1 cellular context compared by ENCODE assay signal in the genomic region with DNA sequence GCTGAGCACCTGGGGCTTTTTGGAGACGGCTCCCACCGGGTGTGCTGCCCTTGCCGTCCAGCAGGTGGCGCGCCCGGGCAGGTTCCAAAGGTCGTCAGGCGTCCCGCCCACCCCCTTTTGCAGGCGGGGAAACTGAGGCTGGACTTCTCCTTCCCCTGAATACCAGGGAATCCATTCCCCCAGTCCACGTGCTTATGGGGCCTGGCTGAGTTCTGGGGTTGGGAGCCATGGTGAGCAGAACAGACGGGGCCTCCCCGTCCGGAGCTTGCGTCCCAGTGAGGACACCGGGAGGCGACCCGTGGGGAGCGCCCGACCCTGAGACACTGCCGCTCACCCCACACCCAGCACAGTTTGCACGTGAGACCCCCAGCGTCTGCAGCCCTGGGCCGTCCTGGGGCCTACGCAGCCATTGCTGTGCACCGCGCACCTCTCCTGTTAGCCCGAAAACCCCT.
TF ChIP-seq lines count a peak whose summit lies in the region.

No MANE protein-coding gene starts in this region.

TF ChIP-seq in HepG2, 621 proteins besides CTCF, POLR2A, EP300 and RAD21 (continued from another document and continues in another):
- TF ChIP-seq, protein P1, sequence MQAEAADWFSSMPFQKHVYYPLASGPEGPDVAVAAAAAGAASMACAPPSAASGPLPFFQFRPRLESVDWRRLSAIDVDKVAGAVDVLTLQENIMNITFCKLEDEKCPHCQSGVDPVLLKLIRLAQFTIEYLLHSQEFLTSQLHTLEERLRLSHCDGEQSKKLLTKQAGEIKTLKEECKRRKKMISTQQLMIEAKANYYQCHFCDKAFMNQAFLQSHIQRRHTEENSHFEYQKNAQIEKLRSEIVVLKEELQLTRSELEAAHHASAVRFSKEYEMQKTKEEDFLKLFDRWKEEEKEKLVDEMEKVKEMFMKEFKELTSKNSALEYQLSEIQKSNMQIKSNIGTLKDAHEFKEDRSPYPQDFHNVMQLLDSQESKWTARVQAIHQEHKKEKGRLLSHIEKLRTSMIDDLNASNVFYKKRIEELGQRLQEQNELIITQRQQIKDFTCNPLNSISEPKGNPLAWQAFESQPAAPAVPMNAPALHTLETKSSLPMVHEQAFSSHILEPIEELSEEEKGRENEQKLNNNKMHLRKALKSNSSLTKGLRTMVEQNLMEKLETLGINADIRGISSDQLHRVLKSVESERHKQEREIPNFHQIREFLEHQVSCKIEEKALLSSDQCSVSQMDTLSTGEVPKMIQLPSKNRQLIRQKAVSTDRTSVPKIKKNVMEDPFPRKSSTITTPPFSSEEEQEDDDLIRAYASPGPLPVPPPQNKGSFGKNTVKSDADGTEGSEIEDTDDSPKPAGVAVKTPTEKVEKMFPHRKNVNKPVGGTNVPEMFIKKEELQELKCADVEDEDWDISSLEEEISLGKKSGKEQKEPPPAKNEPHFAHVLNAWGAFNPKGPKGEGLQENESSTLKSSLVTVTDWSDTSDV (CRISPR knock-in tag; IDR thresholded peaks at IDR 0.05): 0 out of 2 replicates have a peak, but pooled peaks have one; percentile 48
- TF ChIP-seq TBX2 (CRISPR knock-in tag; IDR thresholded peaks at IDR 0.05; ENCODE audit: borderline replicate concordance) (0 out of 2 replicates have a peak, but pooled peaks have one; percentile 38), SOX6 (IDR thresholded peaks at IDR 0.05) (no peak), SOX6 (CRISPR knock-in tag; IDR thresholded peaks at IDR 0.05) (peak; percentile 41), ZNF331 (CRISPR knock-in tag; IDR thresholded peaks at IDR 0.05) (peak; percentile 38; the same call in 1 of the 2 replicates), MTA1 (CRISPR knock-in tag; IDR thresholded peaks at IDR 0.05; ENCODE audit: borderline replicate concordance) (peak; percentile 94), CHD4 (IDR thresholded peaks at IDR 0.05; ENCODE audit: borderline replicate concordance, low read length) (peak; percentile 81; the same call in 1 of the 2 replicates), DPF2 (CRISPR knock-in tag; IDR thresholded peaks at IDR 0.05; ENCODE audit: borderline replicate concordance, low read depth) (peak; percentile 64; the same call in 1 of the 2 replicates), ZIK1 (CRISPR knock-in tag; IDR thresholded peaks at IDR 0.05; ENCODE audit: borderline replicate concordance, low read depth) (0 out of 2 replicates have a peak, but pooled peaks have one; percentile 57), SMC3 (IDR thresholded peaks at IDR 0.05; ENCODE audit: low read length) (no peak; the same call in 1 of the 2 replicates), YEATS2 (CRISPR knock-in tag; IDR thresholded peaks at IDR 0.05; ENCODE audit: borderline replicate concordance) (peak; percentile 51; the same call in 1 of the 2 replicates), ZNF678 (CRISPR knock-in tag; IDR thresholded peaks at IDR 0.05) (peak; percentile 63; the same call in 1 of the 2 replicates), ZBTB8A (CRISPR knock-in tag; IDR thresholded peaks at IDR 0.05; ENCODE audit: borderline replicate concordance, low read depth) (0 out of 2 replicates have a peak, but pooled peaks have one; percentile 43), RXRA (CRISPR knock-in tag; IDR thresholded peaks at IDR 0.05) (peak; percentile 33; the same call in 1 of the 2 replicates), ZNF839 (CRISPR knock-in tag; IDR thresholded peaks at IDR 0.05; ENCODE audit: borderline replicate concordance) (0 out of 2 replicates have a peak, but pooled peaks have one; percentile 4), ARHGAP35 (CRISPR knock-in tag; IDR thresholded peaks at IDR 0.05; ENCODE audit: borderline replicate concordance) (peak; percentile 34; the same call in 1 of the 2 replicates), SATB2 (CRISPR knock-in tag; IDR thresholded peaks at IDR 0.05) (no peak), ZNF383 (CRISPR knock-in tag; IDR thresholded peaks at IDR 0.05; ENCODE audit: borderline replicate concordance) (peak; percentile 73; the same call in 1 of the 2 replicates), GTF3A (CRISPR knock-in tag; conservative IDR thresholded peaks at IDR 0.05) (0 out of 2 replicates have a peak, but pooled peaks have one; percentile 79), RBM39 (IDR thresholded peaks at IDR 0.05; ENCODE audit: low read depth, low read length, poor library complexity, severe bottlenecking) (peak; percentile 42), SPEN (CRISPR knock-in tag; IDR thresholded peaks at IDR 0.05; ENCODE audit: low read depth) (0 out of 2 replicates have a peak, but pooled peaks have one; percentile 25), NCOA2 (CRISPR knock-in tag; IDR thresholded peaks at IDR 0.05) (peak; percentile 29; the same call in 1 of the 2 replicates), ZNF720 (CRISPR knock-in tag; IDR thresholded peaks at IDR 0.05) (no peak), ZNF446 (CRISPR knock-in tag; IDR thresholded peaks at IDR 0.05) (no peak), ZNF230 (CRISPR knock-in tag; IDR thresholded peaks at IDR 0.05) (peak; percentile 93; the same call in 1 of the 2 replicates), ZNF782 (CRISPR knock-in tag; IDR thresholded peaks at IDR 0.05; ENCODE audit: borderline replicate concordance) (peak; percentile 93; the same call in 1 of the 2 replicates), AGO1 (IDR thresholded peaks at IDR 0.05; ENCODE audit: low read depth, low read length, poor library complexity, severe bottlenecking) (peak; percentile 51), ISL2 (CRISPR knock-in tag; IDR thresholded peaks at IDR 0.05) (0 out of 2 replicates have a peak, but pooled peaks have one; percentile 15), HNF4G (IDR thresholded peaks at IDR 0.05; ENCODE audit: borderline replicate concordance, low read depth, low read length) (peak; percentile 100), HNF4G (CRISPR knock-in tag; IDR thresholded peaks at IDR 0.05; ENCODE audit: borderline replicate concordance, low read depth) (peak; percentile 99), SP2 (CRISPR knock-in tag; IDR thresholded peaks at IDR 0.05) (peak; percentile 59; the same call in 1 of the 2 replicates), SOX13 (IDR thresholded peaks at IDR 0.05) (no peak), SOX13 (CRISPR knock-in tag; conservative IDR thresholded peaks at IDR 0.05 in 1 of 2, IDR thresholded peaks at IDR 0.05 in 1 of 2) (0 out of 4 replicates have a peak, but pooled peaks of 1 of the 2 experiments have one; percentile 13), MAFG (CRISPR knock-in tag; IDR thresholded peaks at IDR 0.05) (0 out of 2 replicates have a peak, but pooled peaks have one; percentile 45), ZNF234 (CRISPR knock-in tag; conservative IDR thresholded peaks at IDR 0.05) (peak; percentile 66; the same call in 1 of the 2 replicates), HNRNPLL (IDR thresholded peaks at IDR 0.05; ENCODE audit: low read depth, low read length, poor library complexity, severe bottlenecking) (peak; percentile 48), ZSCAN29 (CRISPR knock-in tag; conservative IDR thresholded peaks at IDR 0.05) (0 out of 2 replicates have a peak, but pooled peaks have one; percentile 50)
- TF ChIP-seq, protein P2, sequence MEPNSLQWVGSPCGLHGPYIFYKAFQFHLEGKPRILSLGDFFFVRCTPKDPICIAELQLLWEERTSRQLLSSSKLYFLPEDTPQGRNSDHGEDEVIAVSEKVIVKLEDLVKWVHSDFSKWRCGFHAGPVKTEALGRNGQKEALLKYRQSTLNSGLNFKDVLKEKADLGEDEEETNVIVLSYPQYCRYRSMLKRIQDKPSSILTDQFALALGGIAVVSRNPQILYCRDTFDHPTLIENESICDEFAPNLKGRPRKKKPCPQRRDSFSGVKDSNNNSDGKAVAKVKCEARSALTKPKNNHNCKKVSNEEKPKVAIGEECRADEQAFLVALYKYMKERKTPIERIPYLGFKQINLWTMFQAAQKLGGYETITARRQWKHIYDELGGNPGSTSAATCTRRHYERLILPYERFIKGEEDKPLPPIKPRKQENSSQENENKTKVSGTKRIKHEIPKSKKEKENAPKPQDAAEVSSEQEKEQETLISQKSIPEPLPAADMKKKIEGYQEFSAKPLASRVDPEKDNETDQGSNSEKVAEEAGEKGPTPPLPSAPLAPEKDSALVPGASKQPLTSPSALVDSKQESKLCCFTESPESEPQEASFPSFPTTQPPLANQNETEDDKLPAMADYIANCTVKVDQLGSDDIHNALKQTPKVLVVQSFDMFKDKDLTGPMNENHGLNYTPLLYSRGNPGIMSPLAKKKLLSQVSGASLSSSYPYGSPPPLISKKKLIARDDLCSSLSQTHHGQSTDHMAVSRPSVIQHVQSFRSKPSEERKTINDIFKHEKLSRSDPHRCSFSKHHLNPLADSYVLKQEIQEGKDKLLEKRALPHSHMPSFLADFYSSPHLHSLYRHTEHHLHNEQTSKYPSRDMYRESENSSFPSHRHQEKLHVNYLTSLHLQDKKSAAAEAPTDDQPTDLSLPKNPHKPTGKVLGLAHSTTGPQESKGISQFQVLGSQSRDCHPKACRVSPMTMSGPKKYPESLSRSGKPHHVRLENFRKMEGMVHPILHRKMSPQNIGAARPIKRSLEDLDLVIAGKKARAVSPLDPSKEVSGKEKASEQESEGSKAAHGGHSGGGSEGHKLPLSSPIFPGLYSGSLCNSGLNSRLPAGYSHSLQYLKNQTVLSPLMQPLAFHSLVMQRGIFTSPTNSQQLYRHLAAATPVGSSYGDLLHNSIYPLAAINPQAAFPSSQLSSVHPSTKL (CRISPR knock-in tag; IDR thresholded peaks at IDR 0.05): peak; percentile 27; the same call in 1 of the 2 replicates
- TF ChIP-seq, protein P3, sequence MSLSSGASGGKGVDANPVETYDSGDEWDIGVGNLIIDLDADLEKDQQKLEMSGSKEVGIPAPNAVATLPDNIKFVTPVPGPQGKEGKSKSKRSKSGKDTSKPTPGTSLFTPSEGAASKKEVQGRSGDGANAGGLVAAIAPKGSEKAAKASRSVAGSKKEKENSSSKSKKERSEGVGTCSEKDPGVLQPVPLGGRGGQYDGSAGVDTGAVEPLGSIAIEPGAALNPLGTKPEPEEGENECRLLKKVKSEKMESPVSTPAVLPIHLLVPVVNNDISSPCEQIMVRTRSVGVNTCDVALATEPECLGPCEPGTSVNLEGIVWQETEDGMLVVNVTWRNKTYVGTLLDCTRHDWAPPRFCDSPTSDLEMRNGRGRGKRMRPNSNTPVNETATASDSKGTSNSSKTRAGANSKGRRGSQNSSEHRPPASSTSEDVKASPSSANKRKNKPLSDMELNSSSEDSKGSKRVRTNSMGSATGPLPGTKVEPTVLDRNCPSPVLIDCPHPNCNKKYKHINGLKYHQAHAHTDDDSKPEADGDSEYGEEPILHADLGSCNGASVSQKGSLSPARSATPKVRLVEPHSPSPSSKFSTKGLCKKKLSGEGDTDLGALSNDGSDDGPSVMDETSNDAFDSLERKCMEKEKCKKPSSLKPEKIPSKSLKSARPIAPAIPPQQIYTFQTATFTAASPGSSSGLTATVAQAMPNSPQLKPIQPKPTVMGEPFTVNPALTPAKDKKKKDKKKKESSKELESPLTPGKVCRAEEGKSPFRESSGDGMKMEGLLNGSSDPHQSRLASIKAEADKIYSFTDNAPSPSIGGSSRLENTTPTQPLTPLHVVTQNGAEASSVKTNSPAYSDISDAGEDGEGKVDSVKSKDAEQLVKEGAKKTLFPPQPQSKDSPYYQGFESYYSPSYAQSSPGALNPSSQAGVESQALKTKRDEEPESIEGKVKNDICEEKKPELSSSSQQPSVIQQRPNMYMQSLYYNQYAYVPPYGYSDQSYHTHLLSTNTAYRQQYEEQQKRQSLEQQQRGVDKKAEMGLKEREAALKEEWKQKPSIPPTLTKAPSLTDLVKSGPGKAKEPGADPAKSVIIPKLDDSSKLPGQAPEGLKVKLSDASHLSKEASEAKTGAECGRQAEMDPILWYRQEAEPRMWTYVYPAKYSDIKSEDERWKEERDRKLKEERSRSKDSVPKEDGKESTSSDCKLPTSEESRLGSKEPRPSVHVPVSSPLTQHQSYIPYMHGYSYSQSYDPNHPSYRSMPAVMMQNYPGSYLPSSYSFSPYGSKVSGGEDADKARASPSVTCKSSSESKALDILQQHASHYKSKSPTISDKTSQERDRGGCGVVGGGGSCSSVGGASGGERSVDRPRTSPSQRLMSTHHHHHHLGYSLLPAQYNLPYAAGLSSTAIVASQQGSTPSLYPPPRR (CRISPR knock-in tag; IDR thresholded peaks at IDR 0.05; ENCODE audit: borderline replicate concordance): peak; percentile 63
- TF ChIP-seq, protein P4, sequence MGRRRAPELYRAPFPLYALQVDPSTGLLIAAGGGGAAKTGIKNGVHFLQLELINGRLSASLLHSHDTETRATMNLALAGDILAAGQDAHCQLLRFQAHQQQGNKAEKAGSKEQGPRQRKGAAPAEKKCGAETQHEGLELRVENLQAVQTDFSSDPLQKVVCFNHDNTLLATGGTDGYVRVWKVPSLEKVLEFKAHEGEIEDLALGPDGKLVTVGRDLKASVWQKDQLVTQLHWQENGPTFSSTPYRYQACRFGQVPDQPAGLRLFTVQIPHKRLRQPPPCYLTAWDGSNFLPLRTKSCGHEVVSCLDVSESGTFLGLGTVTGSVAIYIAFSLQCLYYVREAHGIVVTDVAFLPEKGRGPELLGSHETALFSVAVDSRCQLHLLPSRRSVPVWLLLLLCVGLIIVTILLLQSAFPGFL (CRISPR knock-in tag; IDR thresholded peaks at IDR 0.05): 0 out of 2 replicates have a peak, but pooled peaks have one; percentile 51
- TF ChIP-seq, protein P5, sequence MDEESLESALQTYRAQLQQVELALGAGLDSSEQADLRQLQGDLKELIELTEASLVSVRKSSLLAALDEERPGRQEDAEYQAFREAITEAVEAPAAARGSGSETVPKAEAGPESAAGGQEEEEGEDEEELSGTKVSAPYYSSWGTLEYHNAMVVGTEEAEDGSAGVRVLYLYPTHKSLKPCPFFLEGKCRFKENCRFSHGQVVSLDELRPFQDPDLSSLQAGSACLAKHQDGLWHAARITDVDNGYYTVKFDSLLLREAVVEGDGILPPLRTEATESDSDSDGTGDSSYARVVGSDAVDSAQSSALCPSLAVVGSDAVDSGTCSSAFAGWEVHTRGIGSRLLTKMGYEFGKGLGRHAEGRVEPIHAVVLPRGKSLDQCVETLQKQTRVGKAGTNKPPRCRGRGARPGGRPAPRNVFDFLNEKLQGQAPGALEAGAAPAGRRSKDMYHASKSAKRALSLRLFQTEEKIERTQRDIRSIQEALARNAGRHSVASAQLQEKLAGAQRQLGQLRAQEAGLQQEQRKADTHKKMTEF (CRISPR knock-in tag; IDR thresholded peaks at IDR 0.05): peak; percentile 44; the same call in 1 of the 2 replicates
- TF ChIP-seq, protein P6, sequence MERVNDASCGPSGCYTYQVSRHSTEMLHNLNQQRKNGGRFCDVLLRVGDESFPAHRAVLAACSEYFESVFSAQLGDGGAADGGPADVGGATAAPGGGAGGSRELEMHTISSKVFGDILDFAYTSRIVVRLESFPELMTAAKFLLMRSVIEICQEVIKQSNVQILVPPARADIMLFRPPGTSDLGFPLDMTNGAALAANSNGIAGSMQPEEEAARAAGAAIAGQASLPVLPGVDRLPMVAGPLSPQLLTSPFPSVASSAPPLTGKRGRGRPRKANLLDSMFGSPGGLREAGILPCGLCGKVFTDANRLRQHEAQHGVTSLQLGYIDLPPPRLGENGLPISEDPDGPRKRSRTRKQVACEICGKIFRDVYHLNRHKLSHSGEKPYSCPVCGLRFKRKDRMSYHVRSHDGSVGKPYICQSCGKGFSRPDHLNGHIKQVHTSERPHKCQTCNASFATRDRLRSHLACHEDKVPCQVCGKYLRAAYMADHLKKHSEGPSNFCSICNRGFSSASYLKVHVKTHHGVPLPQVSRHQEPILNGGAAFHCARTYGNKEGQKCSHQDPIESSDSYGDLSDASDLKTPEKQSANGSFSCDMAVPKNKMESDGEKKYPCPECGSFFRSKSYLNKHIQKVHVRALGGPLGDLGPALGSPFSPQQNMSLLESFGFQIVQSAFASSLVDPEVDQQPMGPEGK (CRISPR knock-in tag; IDR thresholded peaks at IDR 0.05): peak; percentile 40; the same call in 1 of the 2 replicates
